ENCODE assay signal across 2 cellular contexts in genomic region chr17:18999394-18999793, GRCh38.
TF ChIP-seq lines count a peak whose summit lies in the region.

No MANE protein-coding gene starts in this region.

TF ChIP-seq in A549, 52 proteins besides CTCF, POLR2A, EP300 and RAD21:
- TF ChIP-seq KDM1A (IDR thresholded peaks at IDR 0.05; ENCODE audit: low read depth) = no peak
- TF ChIP-seq MAFK (IDR thresholded peaks at IDR 0.05; ENCODE audit: partially characterized antibody) = peak; percentile 91

TF ChIP-seq in IMR-90, 13 proteins besides CTCF, POLR2A, EP300 and RAD21:
- peak; percentile 43; the same call in 1 of the 2 replicates for TF ChIP-seq MAFK (IDR thresholded peaks at IDR 0.05; ENCODE audit: low read depth, low read length)
- no peak for TF ChIP-seq SMC3 (IDR thresholded peaks at IDR 0.05; ENCODE audit: low read depth, low read length)
